ENCODE assay signal across 25 cellular contexts in the genomic region with DNA sequence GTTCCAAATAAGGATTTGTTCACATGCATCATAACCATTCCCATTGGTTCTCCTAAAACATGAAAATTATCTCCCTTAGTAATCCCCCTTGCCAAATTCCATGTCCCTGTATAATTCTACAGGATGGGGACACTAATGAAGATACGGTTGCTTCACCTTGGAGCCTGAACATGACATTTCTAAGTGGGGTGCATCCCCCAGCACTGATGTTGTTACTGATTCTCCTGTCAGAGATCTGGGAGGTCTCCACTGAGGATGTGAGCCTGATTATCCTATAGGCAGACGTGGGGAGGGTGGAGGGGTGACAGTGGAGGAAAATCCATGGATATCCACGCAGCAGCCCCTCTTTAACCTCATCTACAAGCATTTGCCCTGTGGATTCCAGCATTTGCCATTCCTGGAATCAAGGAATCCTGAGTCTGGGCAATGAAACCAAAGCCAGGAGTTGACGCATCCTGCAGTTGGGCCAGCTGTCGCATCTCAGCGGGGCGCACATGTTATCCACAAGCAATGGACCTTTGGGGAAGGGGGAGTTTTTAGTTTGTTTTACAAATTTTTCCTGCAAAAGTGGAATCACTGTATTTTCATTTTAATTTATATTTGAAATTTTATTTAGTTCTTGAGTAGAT.
"Had no signal": no experiment of that assay in that cellular context is flagged by ENCODE, and none has a peak within 500 bp of the region (broad histone marks: within the 10 kb centered on the region; RNA-seq: fewer than 3 reads in every experiment).

No MANE protein-coding gene starts in this region.

- DNase-seq: activated B cell treated with CpG ODN at 0.5 μM for 24 hours; activated CD4-positive, alpha-beta memory T cell treated with anti-CD3 and anti-CD28 coated beads for 36 hours; activated CD4-positive, alpha-beta T cell treated with anti-CD3 and anti-CD28 coated beads, Interleukin-2, amount 10 ng/mL, durations not matched to agents 7 days and 5 days; activated CD8-positive, alpha-beta memory T cell treated with anti-CD3 and anti-CD28 coated beads for 24 hours; activated effector memory CD4-positive, alpha-beta T cell treated with anti-CD3 and anti-CD28 coated beads, Interleukin-2, amount 50 U/mL, for 16 hours; activated naive CD4-positive, alpha-beta T cell treated with Interleukin-2 at 50 U/mL for 16 hours; activated naive CD8-positive, alpha-beta T cell treated with anti-CD3 and anti-CD28 coated beads, Interleukin-2, amount 50 U/mL, for 24 hours; activated T-cell treated with anti-CD3 and anti-CD28 coated beads, Interleukin-2, amount 50 U/mL, for 4 hours; amniotic stem cell; MM.1S; NCI-H1105; NCI-H1436; NCI-H1694 treated with DMSO at 0.1 percent for 48 hours; NCI-H2081; NCI-H510A treated with DMSO at 0.1 percent for 48 hours; NCI-H69; NK-92 treated with Interleukin-12 subunit alpha and Interleukin-12 subunit beta, amount 100 ng/mL, for 24 hours; OCI-M1; Peyer's patch; SHP77 treated with DMSO at 0.1 percent for 48 hours; T-helper 17 cell; T-helper 9 cell had no signal

- H3K9me3 ChIP-seq: ascending aorta, Peyer's patch had no signal

- ATAC-seq: activated naive CD4-positive, alpha-beta T cell treated with anti-CD3 and anti-CD28 coated beads, Interleukin-2, amount 50 U/mL, for 72 hours; activated naive CD8-positive, alpha-beta T cell treated with anti-CD3 and anti-CD28 coated beads, Interleukin-2, amount 50 U/mL, for 24 hours; activated T-cell treated with anti-CD3 and anti-CD28 coated beads, Interleukin-2, amount 50 U/mL, for 4 hours; T-helper 17 cell had no signal

- H3K4me1 ChIP-seq: Peyer's patch had no signal

- H3K4me3 ChIP-seq: ascending aorta, Peyer's patch had no signal

- H3K27ac ChIP-seq: Peyer's patch, RWPE1 had no signal

- H3K27me3 ChIP-seq: ascending aorta, Peyer's patch had no signal
